In the genomic region with DNA sequence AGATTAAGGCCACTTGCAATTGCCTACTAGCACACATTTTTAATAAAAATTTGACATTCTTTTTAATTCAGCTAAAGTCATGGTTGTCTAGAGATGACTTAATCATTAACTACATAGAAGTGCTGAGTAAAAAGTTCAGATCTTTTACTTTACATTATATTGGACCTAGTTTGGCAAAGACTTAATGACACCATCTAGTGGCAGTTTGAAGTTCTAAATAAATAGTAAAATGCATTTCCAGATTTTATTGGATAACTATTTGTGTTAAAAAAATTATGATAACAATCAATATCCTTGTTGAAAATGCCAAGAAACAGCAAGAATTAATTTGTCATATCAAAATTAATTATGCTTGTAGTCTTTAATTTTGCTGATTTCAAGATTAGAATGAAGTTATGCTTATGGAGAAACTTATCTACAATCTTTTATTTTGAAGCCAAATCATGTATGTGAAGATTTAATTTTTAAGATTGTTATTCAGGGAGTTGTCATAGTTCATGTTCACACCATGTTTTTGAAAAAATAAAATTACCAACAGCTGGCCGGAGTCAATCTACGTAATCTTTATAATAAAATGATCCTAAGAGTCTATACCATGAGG, we compare ENCODE assay signal across 8 cellular contexts.
DNase-seq lines count a peak whose midpoint lies in the region; ATAC-seq and TF ChIP-seq lines count a peak whose summit lies in the region.

No MANE protein-coding gene starts in this region.

- peaks cover 14% of the 10 kb centered on the region for H3K4me1 Mint-ChIP-seq in WTC11
- H3K4me1 Mint-ChIP-seq in activated CD4-positive, alpha-beta T cell treated with anti-CD3 and anti-CD28 coated beads for 36 hours: no peaks in the 10 kb centered on the region

- POLR2A ChIA-PET in IMR-90 (lab: Charles Lee; ENCODE audit: unreplicated experiment): no interaction called here
- POLR2A ChIA-PET in WTC11 (lab: Charles Lee): no interaction called here
- POLR2A ChIA-PET in activated CD4-positive, alpha-beta T cell treated with anti-CD3 and anti-CD28 coated beads for 36 hours (lab: Charles Lee): interaction anchor here (0.6 kb wide), 1 partner anchor 1439 kb away, joined by 3 read pairs; no protein-coding TSS in a partner anchor

- no peak overlapping the region for H2BK15ac ChIP-seq in IMR-90 (ENCODE audit: low read depth, low read length)

- H4K20me1 ChIP-seq in IMR-90 (ENCODE audit: insufficient read depth, low read length): no peaks in the 10 kb centered on the region

- peaks cover 3% of the 10 kb centered on the region for H3K27me3 ChIP-seq in IMR-90 (ENCODE audit: control insufficient read depth, insufficient read depth, low read length)

- H3K4ac ChIP-seq in IMR-90 (ENCODE audit: low read depth, low read length): no peak overlapping the region

- dilution Hi-C loops in IMR-90 (cut with HindIII; ENCODE audit: low sequenced_read_pairs, unreplicated experiment): no loop called here

- H3K27ac Mint-ChIP-seq in WTC11: no peak overlapping the region
- no peak overlapping the region for H3K27ac Mint-ChIP-seq in activated CD4-positive, alpha-beta T cell treated with anti-CD3 and anti-CD28 coated beads for 36 hours

- H3K23ac ChIP-seq in IMR-90 (ENCODE audit: low read depth, low read length): no peak overlapping the region

- H3K27ac ChIP-seq in IMR-90 (ENCODE audit: insufficient read depth, low read length): no peak overlapping the region

- no peak overlapping the region for H2AK9ac ChIP-seq in IMR-90 (replicated peaks; ENCODE audit: low read depth, low read length, poor library complexity)

- H3K4me2 ChIP-seq in IMR-90 (ENCODE audit: low read depth, low read length): no peak overlapping the region

- no peak overlapping the region for H2AK5ac ChIP-seq in IMR-90 (ENCODE audit: low read depth, low read length)

- no peak overlapping the region for H2BK120ac ChIP-seq in IMR-90 (ENCODE audit: low read depth, low read length)

- H2AFZ ChIP-seq in IMR-90 (replicated peaks; ENCODE audit: low read length, poor library complexity): no peak overlapping the region

- no peak overlapping the region for H2BK5ac ChIP-seq in IMR-90 (ENCODE audit: low read depth, low read length, poor library complexity, severe bottlenecking)

- peak; percentile 54 for TF ChIP-seq RAD21 in IMR-90 (IDR thresholded peaks at IDR 0.05; ENCODE audit: low read length)

- no peaks in the 10 kb centered on the region for H3K9me3 Mint-ChIP-seq in WTC11
- no peaks in the 10 kb centered on the region for H3K9me3 Mint-ChIP-seq in activated CD4-positive, alpha-beta T cell treated with anti-CD3 and anti-CD28 coated beads for 36 hours (ENCODE audit: low read depth)

- H3K79me1 ChIP-seq in IMR-90 (ENCODE audit: low read depth in 1 of 2, low read length in 2 of 2): no peaks in the 10 kb centered on the region

- no peak overlapping the region for H3K4me3 Mint-ChIP-seq in WTC11
- H3K4me3 Mint-ChIP-seq in activated CD4-positive, alpha-beta T cell treated with anti-CD3 and anti-CD28 coated beads for 36 hours: no peak overlapping the region

- H4K91ac ChIP-seq in IMR-90 (ENCODE audit: insufficient read depth, low read depth, low read length): no peak overlapping the region

- no peaks in the 10 kb centered on the region for H3K36me3 Mint-ChIP-seq in WTC11
- H3K36me3 Mint-ChIP-seq in activated CD4-positive, alpha-beta T cell treated with anti-CD3 and anti-CD28 coated beads for 36 hours (ENCODE audit: low read depth): no peaks in the 10 kb centered on the region

- TF ChIP-seq CTCF in IMR-90 (conservative IDR thresholded peaks at IDR 0.05; ENCODE audit: low read depth, low read length) (peak; percentile 54), WTC11 (IDR thresholded peaks at IDR 0.05) (no peak)

- in situ Hi-C loops in IMR-90 (cut with MboI; ENCODE audit: low sequenced_read_pairs): no loop called here

- H3K56ac ChIP-seq in IMR-90 (ENCODE audit: extremely low read depth, insufficient read depth, low read length): no peak overlapping the region

- no peak overlapping the region for H4K5ac ChIP-seq in IMR-90 (ENCODE audit: low read depth, low read length)

- H3K9ac ChIP-seq in IMR-90 (ENCODE audit: low read depth, low read length): no peak overlapping the region

- H2BK20ac ChIP-seq in IMR-90 (ENCODE audit: low read depth, low read length): no peak overlapping the region

- no CpG with 5 or more reads among the region's 2 CpGs for WGBS in IMR-90 (ENCODE audit: extremely low coverage in 2 of 2, insufficient read length in 1 of 2), 2 experiments

- DNase-seq in EL: peak; percentile 13
- DNase-seq in IMR-90: peak; percentile 34
- peak; percentile 38 for DNase-seq in amniotic epithelial cell (ENCODE audit: low read depth)
- peak; percentile 40 to 55 for DNase-seq in lung microvascular endothelial cell (ENCODE audit: low read depth in 2 of 2)
- no peak for DNase-seq in iPS-NIHi7 (ENCODE audit: extremely low spot score)
- no peak for DNase-seq in WTC11 (ENCODE audit: low spot score)
- DNase-seq in activated CD4-positive, alpha-beta T cell treated with anti-CD3 and anti-CD28 coated beads for 36 hours: no peak

- ATAC-seq in IMR-90 (ENCODE audit: low read depth) (no peak), WTC11 (no peak), HG02852 (IDR thresholded peaks at IDR 0.05; ENCODE audit: unreplicated experiment) (no peak)
- no peak for ATAC-seq in activated CD4-positive, alpha-beta T cell treated with anti-CD3 and anti-CD28 coated beads for 36 hours

- no peak overlapping the region for H4K8ac ChIP-seq in IMR-90 (ENCODE audit: low read depth in 2 of 2, low read length in 2 of 2)

- CTCF ChIA-PET in IMR-90 (lab: Yijun Ruan, JAX) (interaction anchor here (0.5 kb wide), 1 partner anchor 171 kb away, joined by 7 read pairs; no protein-coding TSS in a partner anchor), WTC11 (lab: Charles Lee) (no interaction called here)
- CTCF ChIA-PET in activated CD4-positive, alpha-beta T cell treated with anti-CD3 and anti-CD28 coated beads for 36 hours (lab: Charles Lee): no interaction called here

- no peak overlapping the region for H3K18ac ChIP-seq in IMR-90 (ENCODE audit: low read depth, low read length)

- H3K14ac ChIP-seq in IMR-90 (replicated peaks; ENCODE audit: low read depth, low read length): no peak overlapping the region

- no TSS peak for BruUV-seq in IMR-90 (replicated peaks; lab: Mats Ljungman, UMichigan)

- H3K36me3 ChIP-seq in IMR-90 (ENCODE audit: control insufficient read depth, insufficient read depth, low read length): no peaks in the 10 kb centered on the region

- H3K4me3 ChIP-seq in IMR-90 (ENCODE audit: insufficient read depth, low read depth, low read length): no peak overlapping the region

- no peak for TF ChIP-seq POLR2A in IMR-90 (IDR thresholded peaks at IDR 0.05; ENCODE audit: low read depth, low read length)

- no peaks in the 10 kb centered on the region for H3K4me1 ChIP-seq in IMR-90 (ENCODE audit: control insufficient read depth, insufficient read depth, low read length)

- intact Hi-C loops in IMR-90 (cut with micrococcal nuclease): loop anchor here (5.0 to 10.0 kb wide), 4 partner anchors 415 to 957 kb away; no protein-coding TSS in a partner anchor
- intact Hi-C loops in activated CD4-positive, alpha-beta T cell treated with anti-CD3 and anti-CD28 coated beads for 36 hours (cut with DNase I, micrococcal nuclease): loop anchor here in 1 of 2 experiments (5.0 to 10.0 kb wide), 2 partner anchors 797 to 955 kb away; no protein-coding TSS in a partner anchor

- H3K9me1 ChIP-seq in IMR-90 (ENCODE audit: insufficient read depth, low read length): no peaks in the 10 kb centered on the region

- no peaks in the 10 kb centered on the region for H3K27me3 Mint-ChIP-seq in WTC11 (ENCODE audit: low read depth)
- H3K27me3 Mint-ChIP-seq in activated CD4-positive, alpha-beta T cell treated with anti-CD3 and anti-CD28 coated beads for 36 hours: peaks cover 8% of the 10 kb centered on the region

- H3K9me3 ChIP-seq in IMR-90 (ENCODE audit: control insufficient read depth, insufficient read depth, low read length): no peaks in the 10 kb centered on the region

TF ChIP-seq in IMR-90, 13 proteins besides CTCF, POLR2A, EP300 and RAD21:
- TF ChIP-seq MAZ (IDR thresholded peaks at IDR 0.05; ENCODE audit: borderline replicate concordance, low read depth, low read length) (no peak), SMC3 (IDR thresholded peaks at IDR 0.05; ENCODE audit: low read depth, low read length) (peak; percentile 57)

TF ChIP-seq in WTC11, 78 proteins besides CTCF, POLR2A, EP300 and RAD21 (continues in another document):
- TF ChIP-seq, protein P1, sequence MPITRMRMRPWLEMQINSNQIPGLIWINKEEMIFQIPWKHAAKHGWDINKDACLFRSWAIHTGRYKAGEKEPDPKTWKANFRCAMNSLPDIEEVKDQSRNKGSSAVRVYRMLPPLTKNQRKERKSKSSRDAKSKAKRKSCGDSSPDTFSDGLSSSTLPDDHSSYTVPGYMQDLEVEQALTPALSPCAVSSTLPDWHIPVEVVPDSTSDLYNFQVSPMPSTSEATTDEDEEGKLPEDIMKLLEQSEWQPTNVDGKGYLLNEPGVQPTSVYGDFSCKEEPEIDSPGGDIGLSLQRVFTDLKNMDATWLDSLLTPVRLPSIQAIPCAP (CRISPR knock-in tag; IDR thresholded peaks at IDR 0.05): no peak
- no peak for TF ChIP-seq ZNF232 (CRISPR knock-in tag; IDR thresholded peaks at IDR 0.05)
- TF ChIP-seq, protein P2, sequence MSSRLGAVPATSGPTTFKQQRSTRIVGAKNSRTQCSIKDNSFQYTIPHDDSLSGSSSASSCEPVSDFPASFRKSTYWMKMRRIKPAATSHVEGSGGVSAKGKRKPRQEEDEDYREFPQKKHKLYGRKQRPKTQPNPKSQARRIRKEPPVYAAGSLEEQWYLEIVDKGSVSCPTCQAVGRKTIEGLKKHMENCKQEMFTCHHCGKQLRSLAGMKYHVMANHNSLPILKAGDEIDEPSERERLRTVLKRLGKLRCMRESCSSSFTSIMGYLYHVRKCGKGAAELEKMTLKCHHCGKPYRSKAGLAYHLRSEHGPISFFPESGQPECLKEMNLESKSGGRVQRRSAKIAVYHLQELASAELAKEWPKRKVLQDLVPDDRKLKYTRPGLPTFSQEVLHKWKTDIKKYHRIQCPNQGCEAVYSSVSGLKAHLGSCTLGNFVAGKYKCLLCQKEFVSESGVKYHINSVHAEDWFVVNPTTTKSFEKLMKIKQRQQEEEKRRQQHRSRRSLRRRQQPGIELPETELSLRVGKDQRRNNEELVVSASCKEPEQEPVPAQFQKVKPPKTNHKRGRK (CRISPR knock-in tag; IDR thresholded peaks at IDR 0.05; ENCODE audit: borderline replicate concordance): no peak
- TF ChIP-seq FOXJ3 (CRISPR knock-in tag; IDR thresholded peaks at IDR 0.05; ENCODE audit: borderline replicate concordance): no peak

Comparison
In these comparisons a context has a peak if more than half of its experiments do, and no peak if none do; other contexts are left out.
1. DNase-seq: peak in EL (single experiment), IMR-90 (single experiment), amniotic epithelial cell (single experiment) and lung microvascular endothelial cell (2 of 2); none in iPS-NIHi7 (single experiment), WTC11 (single experiment) and activated CD4-positive, alpha-beta T cell treated with anti-CD3 and anti-CD28 coated beads for 36 hours (single experiment).